8 cellular contexts compared by ENCODE assay signal in genomic region chr12:67648306-67649164, GRCh38. TPM values are rescaled to one million over a fixed set of nuclear protein-coding genes. Genes with fewer than 3 reads are reported as not detected.
DNase-seq lines count a peak whose midpoint lies in the region; ATAC-seq and TF ChIP-seq lines count a peak whose summit lies in the region.

Gene DYRK2, plus strand, starts transcription at chr12:67648745. Its CDS starts 389 bp downstream, at chr12:67649134.

- peak within 1 kb of the TSS; percentile 95 for H3K27ac Mint-ChIP-seq in activated naive CD8-positive, alpha-beta T cell treated with anti-CD3 and anti-CD28 coated beads, Interleukin-2, amount 10 ng/mL, durations not matched to agents 7 days and 5 days
- H3K27ac Mint-ChIP-seq in type B pancreatic cell = peak within 1 kb of the TSS; percentile 98

- H3K27ac ChIP-seq in KMS-11 = peak within 1 kb of the TSS; percentile 73
- no peak within 1 kb of the TSS for H3K27ac ChIP-seq in SK-N-MC
- peak within 1 kb of the TSS; percentile 93 for H3K27ac ChIP-seq in parathyroid adenoma

- intact Hi-C loops in Right ventricle myocardium superior (cut with DNase I) = no loop called here

- TF ChIP-seq CTCF in KMS-11 (conservative IDR thresholded peaks at IDR 0.05; ENCODE audit: low read depth, low read length) (no peak), parathyroid adenoma (IDR thresholded peaks at IDR 0.05) (peak; percentile 10), type B pancreatic cell (conservative IDR thresholded peaks at IDR 0.05) (peak; percentile 20)

- ATAC-seq in GM21619 (IDR thresholded peaks at IDR 0.05; ENCODE audit: unreplicated experiment) = peak; percentile 44
- peak; percentile 71 for ATAC-seq in activated naive CD8-positive, alpha-beta T cell treated with anti-CD3 and anti-CD28 coated beads, Interleukin-2, amount 10 ng/mL, durations not matched to agents 7 days and 5 days (ENCODE audit: low read depth)
- ATAC-seq in Right ventricle myocardium superior (ENCODE audit: poor library complexity) = peak; percentile 72

- H3K9me3 ChIP-seq in SK-N-MC (ENCODE audit: low read depth, low read length) (no peaks in the 10 kb centered on the region), parathyroid adenoma (ENCODE audit: control insufficient read depth, low read length) (no peaks in the 10 kb centered on the region)

- POLR2A ChIA-PET in activated naive CD8-positive, alpha-beta T cell treated with anti-CD3 and anti-CD28 coated beads, Interleukin-2, amount 10 ng/mL, durations not matched to agents 7 days and 5 days (lab: Charles Lee) = interaction anchor here (0.6 to 4.4 kb wide), 17 partner anchors 13 to 533 kb away, joined by 3 to 57 read pairs (median 5); partner anchors contain the start of gene CAND1

- H3K4me1 ChIP-seq in KMS-11 (ENCODE audit: low read depth, poor library complexity, severe bottlenecking) (peaks cover 32% of the 10 kb centered on the region), parathyroid adenoma (peaks cover 21% of the 10 kb centered on the region)

- H3K27me3 ChIP-seq in KMS-11 (ENCODE audit: insufficient read depth, low read depth) = no peaks in the 10 kb centered on the region
- H3K27me3 ChIP-seq in parathyroid adenoma (ENCODE audit: control insufficient read depth, insufficient read depth, low read length) = no peaks in the 10 kb centered on the region

- H3K79me2 ChIP-seq in KMS-11 (ENCODE audit: insufficient read depth, low read depth) = peaks cover 44% of the 10 kb centered on the region
- H3K79me2 ChIP-seq in parathyroid adenoma = peaks cover 15% of the 10 kb centered on the region

- DNase-seq in ELF-1 (ENCODE audit: low read depth, low spot score) (peak; percentile 78), SK-N-MC (ENCODE audit: low read depth, low spot score) (no peak), Right ventricle myocardium superior (peak; percentile 91), type B pancreatic cell (ENCODE audit: extremely low spot score, unreplicated experiment) (peak; percentile 85)
- DNase-seq in activated naive CD8-positive, alpha-beta T cell treated with anti-CD3 and anti-CD28 coated beads, Interleukin-2, amount 10 ng/mL, durations not matched to agents 7 days and 5 days = peak; percentile 90

- H3K36me3 ChIP-seq in KMS-11 (ENCODE audit: insufficient read depth) = no peaks in the 10 kb centered on the region
- peaks cover 7% of the 10 kb centered on the region; the same call in 1 of the 2 replicates for H3K36me3 ChIP-seq in SK-N-MC (ENCODE audit: insufficient read depth, low read length)
- H3K36me3 ChIP-seq in parathyroid adenoma (ENCODE audit: control insufficient read depth, insufficient read depth, low read length) = no peaks in the 10 kb centered on the region

- H3K4me3 Mint-ChIP-seq in activated naive CD8-positive, alpha-beta T cell treated with anti-CD3 and anti-CD28 coated beads, Interleukin-2, amount 10 ng/mL, durations not matched to agents 7 days and 5 days = peak within 1 kb of the TSS; percentile 96
- peak within 1 kb of the TSS; percentile 97 for H3K4me3 Mint-ChIP-seq in type B pancreatic cell

- no peak within 1 kb of the TSS for H3K4me3 ChIP-seq in KMS-11 (IDR thresholded peaks at IDR 0.05; ENCODE audit: insufficient read depth, low read depth, low read length)
- H3K4me3 ChIP-seq in SK-N-MC = peak within 1 kb of the TSS; percentile 94
- peak within 1 kb of the TSS; percentile 90 for H3K4me3 ChIP-seq in parathyroid adenoma (ENCODE audit: low read depth, low read length)

- H3K4me2 ChIP-seq in KMS-11 (peak within 1 kb of the TSS; percentile 86), parathyroid adenoma (ENCODE audit: low read length) (peak within 1 kb of the TSS; percentile 92)

- H3K36me3 Mint-ChIP-seq in activated naive CD8-positive, alpha-beta T cell treated with anti-CD3 and anti-CD28 coated beads, Interleukin-2, amount 10 ng/mL, durations not matched to agents 7 days and 5 days = peaks cover 19% of the 10 kb centered on the region
- H3K36me3 Mint-ChIP-seq in type B pancreatic cell = peaks cover 23% of the 10 kb centered on the region

- peak within 1 kb of the TSS; percentile 89 for H2AFZ ChIP-seq in KMS-11 (ENCODE audit: low read depth)
- H2AFZ ChIP-seq in parathyroid adenoma = peak within 1 kb of the TSS; percentile 97

- H3K27me3 Mint-ChIP-seq in activated naive CD8-positive, alpha-beta T cell treated with anti-CD3 and anti-CD28 coated beads, Interleukin-2, amount 10 ng/mL, durations not matched to agents 7 days and 5 days = peaks cover 4% of the 10 kb centered on the region
- no peaks in the 10 kb centered on the region for H3K27me3 Mint-ChIP-seq in type B pancreatic cell

- peaks cover 30% of the 10 kb centered on the region for H4K20me1 ChIP-seq in KMS-11 (ENCODE audit: insufficient read depth)

- H3K9me3 Mint-ChIP-seq in activated naive CD8-positive, alpha-beta T cell treated with anti-CD3 and anti-CD28 coated beads, Interleukin-2, amount 10 ng/mL, durations not matched to agents 7 days and 5 days = no peaks in the 10 kb centered on the region
- H3K9me3 Mint-ChIP-seq in type B pancreatic cell = no peaks in the 10 kb centered on the region

- H3K9ac ChIP-seq in KMS-11 (peak within 1 kb of the TSS; percentile 90), SK-N-MC (ENCODE audit: insufficient read length) (peak within 1 kb of the TSS; percentile 91), parathyroid adenoma (peak within 1 kb of the TSS; percentile 67)

- peaks cover 32% of the 10 kb centered on the region for H3K4me1 Mint-ChIP-seq in activated naive CD8-positive, alpha-beta T cell treated with anti-CD3 and anti-CD28 coated beads, Interleukin-2, amount 10 ng/mL, durations not matched to agents 7 days and 5 days
- H3K4me1 Mint-ChIP-seq in type B pancreatic cell (ENCODE audit: unreplicated experiment) = peaks cover 33% of the 10 kb centered on the region

RNA-seq across cellular contexts. Expression of gene DYRK2, which starts in this region (rescaled TPM):
- total RNA-seq in activated naive CD8-positive, alpha-beta T cell treated with anti-CD3 and anti-CD28 coated beads, Interleukin-2, amount 10 ng/mL, durations not matched to agents 7 days and 5 days = 100 to 1,000 TPM; 108 to 109 TPM
- total RNA-seq in Right ventricle myocardium superior (45.8 TPM), type B pancreatic cell (ENCODE audit: low replicate concordance) (78.3 and 80.5 TPM in 2 replicates)
